ENCODE assay signal across 13 cellular contexts in genomic region chr17:82121246-82121645, GRCh38.
"Had no signal": no experiment of that assay in that cellular context is flagged by ENCODE, and none has a peak within 500 bp of the region (broad histone marks: within the 10 kb centered on the region; RNA-seq: fewer than 3 reads in every experiment).

No MANE protein-coding gene starts in this region.

- ATAC-seq: gastrocnemius medialis, T-helper 17 cell had no signal

- H3K36me3 Mint-ChIP-seq: naive B cell had no signal

- DNase-seq: activated CD4-positive, alpha-beta T cell treated with anti-CD3 and anti-CD28 coated beads for 4 hours; activated CD8-positive, alpha-beta memory T cell treated with anti-CD3 and anti-CD28 coated beads, Interleukin-2, amount 50 U/mL, for 48 hours; activated gamma-delta T cell treated with Interleukin-2 at 50 U/mL for 16 hours; adrenal gland; dorsolateral prefrontal cortex; endodermal cell; gastrocnemius medialis; naive B cell; stimulated activated CD4-positive, alpha-beta T cell treated with anti-CD3 and anti-CD28 coated beads, Interleukin-15, amount 100 ng/mL, for 24 hours; stimulated activated CD4-positive, alpha-beta T cell treated with anti-CD3 and anti-CD28 coated beads, Interleukin-4, amount 100 ng/mL, for 24 hours; stimulated activated naive CD4-positive, alpha-beta T cell; T-helper 17 cell had no signal

- H3K27me3 ChIP-seq: adrenal gland, dorsolateral prefrontal cortex, gastrocnemius medialis had no signal

- H3K9me3 Mint-ChIP-seq: endodermal cell, naive B cell, type B pancreatic cell had no signal

- H3K4me1 Mint-ChIP-seq: naive B cell had no signal

- H3K4me3 Mint-ChIP-seq: endodermal cell, naive B cell, T-helper 17 cell, type B pancreatic cell had no signal

- H3K27me3 Mint-ChIP-seq: naive B cell, T-helper 17 cell, type B pancreatic cell had no signal

- H3K4me3 ChIP-seq: adrenal gland, dorsolateral prefrontal cortex, gastrocnemius medialis had no signal

- H3K36me3 ChIP-seq: adrenal gland had no signal

- H3K27ac Mint-ChIP-seq: endodermal cell, naive B cell, T-helper 17 cell, type B pancreatic cell had no signal
